In the genomic region with DNA sequence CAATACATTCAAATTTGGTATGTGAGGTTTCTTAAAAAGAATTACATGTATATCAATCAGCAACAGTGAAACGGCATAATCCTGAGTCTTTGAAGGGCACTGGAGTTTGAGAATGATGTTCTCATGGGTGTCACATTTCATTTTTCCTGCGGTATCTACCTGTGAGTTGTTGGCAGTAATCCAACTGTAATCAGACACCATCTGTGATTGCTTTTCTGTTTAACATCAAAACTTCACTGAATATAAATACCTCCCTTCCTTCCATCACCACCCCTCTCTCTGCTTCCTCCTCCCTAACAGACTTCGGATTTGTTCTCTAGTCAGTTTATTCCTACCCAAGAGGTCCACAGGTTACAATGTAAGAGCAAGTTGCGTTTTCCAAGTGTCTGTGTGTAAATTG, we compare ENCODE assay signal across 19 cellular contexts.
DNase-seq lines count a peak whose midpoint lies in the region; ATAC-seq lines count a peak whose summit lies in the region.
"Had no signal": no experiment of that assay in that cellular context is flagged by ENCODE, and none has a peak within 500 bp of the region (broad histone marks: within the 10 kb centered on the region; RNA-seq: fewer than 3 reads in every experiment).

No MANE protein-coding gene starts in this region.

- no peak overlapping the region for H3K27ac ChIP-seq in iPS DF 6.9 (ENCODE audit: low read length)
- H3K27ac ChIP-seq: brain microvascular endothelial cell, esophagus squamous epithelium, GM23248, stomach had no signal

- DNase-seq in HT-29 (ENCODE audit: low spot score) (peak; percentile 52), NCI-H2081 (lab: John Stamatoyannopoulos, UW) (peak; percentile 42 to 60), NCI-H69 (lab: John Stamatoyannopoulos, UW) (peak; percentile 70), iPS DF 6.9 (ENCODE audit: low read depth, low spot score) (peak; percentile 5), AG20443 (ENCODE audit: low spot score) (no peak), CD1c-positive myeloid dendritic cell (ENCODE audit: extremely low spot score) (no peak)
- no peak for DNase-seq in activated CD4-positive, alpha-beta T cell treated with anti-CD3 and anti-CD28 coated beads, Interleukin-2, amount 10 ng/mL, durations not matched to agents 24 days and 14 days
- DNase-seq: activated CD8-positive, alpha-beta memory T cell treated with anti-CD3 and anti-CD28 coated beads, Interleukin-2, amount 50 U/mL, for 4 hours; brain microvascular endothelial cell; esophagus squamous epithelium; GM23248; left cardiac atrium; NCI-H1694 treated with DMSO at 0.1 percent for 48 hours; stomach had no signal

- no peaks in the 10 kb centered on the region for H3K27me3 Mint-ChIP-seq in activated CD4-positive, alpha-beta T cell treated with anti-CD3 and anti-CD28 coated beads, Interleukin-2, amount 10 ng/mL, durations not matched to agents 24 days and 14 days

- no peaks in the 10 kb centered on the region for H3K9me3 Mint-ChIP-seq in activated CD4-positive, alpha-beta T cell treated with anti-CD3 and anti-CD28 coated beads, Interleukin-2, amount 10 ng/mL, durations not matched to agents 24 days and 14 days
- H3K9me3 Mint-ChIP-seq: activated naive CD4-positive, alpha-beta T cell treated with anti-CD3 and anti-CD28 coated beads, Interleukin-2, amount 50 U/mL, for 72 hours; T-helper 1 cell treated with Interleukin-12 subunit alpha and Interleukin-12 subunit beta and Interleukin-4 antibody, amounts not matched to agents 30 μg/mL and 1 μg/mL, for 36 hours had no signal

- no peak overlapping the region for H3K4me3 Mint-ChIP-seq in activated CD4-positive, alpha-beta T cell treated with anti-CD3 and anti-CD28 coated beads, Interleukin-2, amount 10 ng/mL, durations not matched to agents 24 days and 14 days
- H3K4me3 Mint-ChIP-seq: T-helper 1 cell treated with Interleukin-12 subunit alpha and Interleukin-12 subunit beta and Interleukin-4 antibody, amounts not matched to agents 30 μg/mL and 1 μg/mL, for 36 hours had no signal

- H3K27me3 ChIP-seq in iPS DF 6.9 (ENCODE audit: control insufficient read depth, insufficient read depth, low read length) = no peaks in the 10 kb centered on the region
- H3K27me3 ChIP-seq: brain microvascular endothelial cell, esophagus squamous epithelium had no signal

- ATAC-seq in HG03108 (IDR thresholded peaks at IDR 0.05; ENCODE audit: unreplicated experiment) = no peak
- ATAC-seq: activated naive CD4-positive, alpha-beta T cell treated with anti-CD3 and anti-CD28 coated beads, Interleukin-2, amount 50 U/mL, for 72 hours; K562; left cardiac atrium had no signal

- H3K4me1 Mint-ChIP-seq in activated CD4-positive, alpha-beta T cell treated with anti-CD3 and anti-CD28 coated beads, Interleukin-2, amount 10 ng/mL, durations not matched to agents 24 days and 14 days = no peaks in the 10 kb centered on the region

- no peaks in the 10 kb centered on the region for H3K36me3 ChIP-seq in iPS DF 6.9 (ENCODE audit: control insufficient read depth, insufficient read depth, low read length)
- H3K36me3 ChIP-seq: brain microvascular endothelial cell, esophagus squamous epithelium, stomach had no signal

- no peak overlapping the region for H3K27ac Mint-ChIP-seq in activated CD4-positive, alpha-beta T cell treated with anti-CD3 and anti-CD28 coated beads, Interleukin-2, amount 10 ng/mL, durations not matched to agents 24 days and 14 days
- H3K27ac Mint-ChIP-seq: activated naive CD4-positive, alpha-beta T cell treated with anti-CD3 and anti-CD28 coated beads, Interleukin-2, amount 50 U/mL, for 72 hours; progenitor cell of endocrine pancreas; T-helper 1 cell treated with Interleukin-12 subunit alpha and Interleukin-12 subunit beta and Interleukin-4 antibody, amounts not matched to agents 30 μg/mL and 1 μg/mL, for 36 hours had no signal

- intact Hi-C loops in activated CD4-positive, alpha-beta T cell treated with anti-CD3 and anti-CD28 coated beads, Interleukin-2, amount 10 ng/mL, durations not matched to agents 24 days and 14 days (cut with micrococcal nuclease) = no loop called here

- no peaks in the 10 kb centered on the region for H3K9me3 ChIP-seq in iPS DF 6.9 (ENCODE audit: control insufficient read depth, insufficient read depth, low read length)
- H3K9me3 ChIP-seq: esophagus squamous epithelium had no signal

- no CpG with 5 or more reads among the region's 4 CpGs for WGBS in iPS DF 6.9 (ENCODE audit: insufficient coverage, insufficient read length)

- H3K4me1 ChIP-seq in iPS DF 6.9 (ENCODE audit: control insufficient read depth, insufficient read depth, low read length) = no peaks in the 10 kb centered on the region
- H3K4me1 ChIP-seq: stomach had no signal

- H3K4me3 ChIP-seq in iPS DF 6.9 (ENCODE audit: low read length) = no peak overlapping the region
- H3K4me3 ChIP-seq: esophagus squamous epithelium, GM23248, K562, stomach had no signal

- H3K36me3 Mint-ChIP-seq in activated CD4-positive, alpha-beta T cell treated with anti-CD3 and anti-CD28 coated beads, Interleukin-2, amount 10 ng/mL, durations not matched to agents 24 days and 14 days (ENCODE audit: low read depth) = no peaks in the 10 kb centered on the region
- H3K36me3 Mint-ChIP-seq: activated naive CD4-positive, alpha-beta T cell treated with anti-CD3 and anti-CD28 coated beads, Interleukin-2, amount 50 U/mL, for 72 hours had no signal

Comparison
In these comparisons a context has a peak if more than half of its experiments do, and no peak if none do; other contexts are left out.
1. DNase-seq: peak in HT-29 (single experiment), NCI-H2081 (2 of 2), NCI-H69 (single experiment) and iPS DF 6.9 (single experiment); none in AG20443 (single experiment), activated CD4-positive, alpha-beta T cell treated with anti-CD3 and anti-CD28 coated beads, Interleukin-2, amount 10 ng/mL, durations not matched to agents 24 days and 14 days (single experiment) and CD1c-positive myeloid dendritic cell (single experiment).